Comparison of ENCODE assay signal across 19 cellular contexts in the genomic region with DNA sequence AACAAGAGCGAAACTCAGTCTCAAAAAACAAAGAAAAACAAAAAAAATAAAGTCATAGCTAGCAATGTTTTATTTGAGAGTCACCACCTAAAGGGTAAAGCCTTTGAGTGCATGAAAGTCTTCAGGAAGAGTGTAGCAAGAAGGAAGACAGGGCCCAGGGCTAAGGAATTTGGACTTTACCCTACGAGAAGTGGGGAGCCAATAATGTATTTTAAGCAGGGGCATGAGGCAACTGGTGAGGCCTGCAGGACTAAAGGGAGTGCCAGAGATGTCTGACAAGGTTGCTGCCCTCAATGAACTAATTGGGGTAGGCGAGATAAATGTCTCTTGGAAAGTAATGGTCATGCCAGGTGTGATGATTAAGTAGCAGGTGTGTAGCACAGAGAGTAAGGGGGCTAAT. TPM values are rescaled to one million over a fixed set of nuclear protein-coding genes. Genes with fewer than 3 reads are reported as not detected.
"Had no signal": no experiment of that assay in that cellular context is flagged by ENCODE, and none has a peak within 500 bp of the region (broad histone marks: within the 10 kb centered on the region; RNA-seq: fewer than 3 reads in every experiment).

No MANE protein-coding gene starts in this region.

- H3K4me1 Mint-ChIP-seq: natural killer cell had no signal

- H3K4me2 ChIP-seq: smooth muscle cell had no signal

- H3K27ac ChIP-seq: epithelial cell of prostate, esophagus squamous epithelium, gastroesophageal sphincter, ovary, thyroid gland had no signal

- H3K36me3 ChIP-seq: esophagus squamous epithelium, gastroesophageal sphincter, ovary, thyroid gland had no signal

- H3K4me3 ChIP-seq: esophagus squamous epithelium, gastroesophageal sphincter, mucosa of descending colon, ovary, smooth muscle cell, thyroid gland had no signal

- H3K36me3 Mint-ChIP-seq: natural killer cell, type B pancreatic cell had no signal

- ATAC-seq: gastroesophageal sphincter, mucosa of descending colon, natural killer cell, right cardiac atrium had no signal

- H3K9me3 Mint-ChIP-seq: type B pancreatic cell had no signal

- H3K4me1 ChIP-seq: esophagus squamous epithelium, gastroesophageal sphincter, thyroid gland had no signal

- H3K27me3 ChIP-seq: gastroesophageal sphincter, ovary, thyroid gland had no signal

- H3K4me3 Mint-ChIP-seq: natural killer cell, neural crest cell, type B pancreatic cell had no signal

- FAIRE-seq: urothelium cell line had no signal

- DNase-seq: effector memory CD4-positive, alpha-beta T cell; esophagus squamous epithelium; foreskin fibroblast; hippocampal formation; mammary epithelial cell; mucosa of descending colon; natural killer cell; nucleus accumbens; ovary; right cardiac atrium; stimulated activated CD4-positive, alpha-beta T cell treated with anti-CD3 and anti-CD28 coated beads, Interleukin-2, amount 100 ng/mL, for 48 hours; stimulated activated naive CD4-positive, alpha-beta T cell treated with Interleukin-2 at 50 U/mL for 16 hours; thyroid gland had no signal

- H3K9me3 ChIP-seq: mucosa of descending colon, ovary, thyroid gland had no signal

- H3K27ac Mint-ChIP-seq: natural killer cell, type B pancreatic cell had no signal

RNA-seq across cellular contexts. Expression of a gene that starts 31.7 kb away (rescaled TPM):
- total RNA-seq: mammary epithelial cell, smooth muscle cell had no signal
- polyA plus RNA-seq: mammary epithelial cell, smooth muscle cell had no signal
